ENCODE assay signal across 8 cellular contexts in the genomic region with DNA sequence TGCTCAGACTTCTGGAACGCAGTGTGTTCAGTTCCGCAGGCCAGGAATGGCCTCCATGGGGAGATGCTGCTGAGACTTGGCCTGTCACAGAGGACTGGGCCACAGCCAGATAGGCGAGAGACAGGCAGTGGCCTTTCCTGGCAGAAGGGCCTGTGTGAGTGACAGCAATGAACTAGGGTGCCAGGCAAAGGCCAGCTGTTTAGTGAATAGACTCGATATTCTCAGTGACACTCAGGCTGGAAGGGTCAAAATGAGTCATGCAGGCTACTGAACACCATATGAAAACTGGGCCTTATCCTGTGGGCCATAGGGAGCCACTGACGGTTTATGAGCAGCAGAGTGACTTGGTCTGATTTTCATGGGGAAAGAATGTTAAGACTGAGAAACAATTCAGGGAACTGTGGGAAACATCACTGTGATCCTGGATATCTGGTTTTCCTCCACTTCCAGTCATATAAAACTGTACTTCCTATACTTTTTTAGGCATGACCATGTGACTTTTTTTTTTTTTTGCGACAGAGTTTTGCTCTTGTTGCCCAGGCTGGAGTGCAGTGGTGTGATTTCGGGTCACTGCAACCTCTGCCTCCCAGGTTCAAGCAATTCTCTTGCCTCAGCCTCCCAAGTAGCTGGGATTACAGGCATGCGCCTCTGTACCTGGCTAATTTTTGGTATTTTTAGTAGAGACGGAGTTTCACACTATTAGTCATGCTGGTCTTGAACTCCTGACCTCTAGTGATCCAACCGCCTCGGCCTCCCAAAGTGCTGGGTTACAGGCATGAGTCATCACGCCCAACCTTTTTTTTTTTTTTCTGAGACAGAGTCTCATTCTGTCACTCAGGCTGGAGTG. TPM values are rescaled to one million over a fixed set of nuclear protein-coding genes. Genes with fewer than 3 reads are reported as not detected.
DNase-seq lines count a peak whose midpoint lies in the region; ATAC-seq lines count a peak whose summit lies in the region.

No MANE protein-coding gene starts in this region.

- ATAC-seq in GM18907 (IDR thresholded peaks at IDR 0.05; ENCODE audit: unreplicated experiment) = peak; percentile 77
- ATAC-seq in HG03045 (IDR thresholded peaks at IDR 0.05; ENCODE audit: unreplicated experiment) = peak; percentile 67

- DNase-seq in A172 (ENCODE audit: low spot score) = peak; percentile 86
- peak; percentile 90 for DNase-seq in RPMI8226
- DNase-seq in astrocyte of the hippocampus (ENCODE audit: low read depth, low spot score) = peak; percentile 69
- peak; percentile 30 for DNase-seq in kidney glomerular epithelial cell (lab: John Stamatoyannopoulos, UW)
- DNase-seq in stimulated activated CD8-positive, alpha-beta memory T cell treated with anti-CD3 and anti-CD28 coated beads, Interleukin-15, amount 100 ng/mL, for 48 hours (ENCODE audit: low read depth in 2 of 2) = peak; percentile 36 to 46
- DNase-seq in NCI-H2227 (lab: John Stamatoyannopoulos, UW; ENCODE audit: unreplicated experiment) = no peak

RNA-seq across cellular contexts. Expression of gene NUBP1, which starts 5.2 kb away (rescaled TPM):
- total RNA-seq in A172 (2014; rRNA removed; shearing (Covaris generic)) = 39.8 and 44.7 TPM in 2 replicates

RNA-seq across cellular contexts. Expression of gene TEKT5, which starts 43.7 kb away (rescaled TPM):
- not detected in 2 replicates for total RNA-seq in A172 (2014; rRNA removed; shearing (Covaris generic))
